Comparison of ENCODE assay signal across 16 cellular contexts in the genomic region with DNA sequence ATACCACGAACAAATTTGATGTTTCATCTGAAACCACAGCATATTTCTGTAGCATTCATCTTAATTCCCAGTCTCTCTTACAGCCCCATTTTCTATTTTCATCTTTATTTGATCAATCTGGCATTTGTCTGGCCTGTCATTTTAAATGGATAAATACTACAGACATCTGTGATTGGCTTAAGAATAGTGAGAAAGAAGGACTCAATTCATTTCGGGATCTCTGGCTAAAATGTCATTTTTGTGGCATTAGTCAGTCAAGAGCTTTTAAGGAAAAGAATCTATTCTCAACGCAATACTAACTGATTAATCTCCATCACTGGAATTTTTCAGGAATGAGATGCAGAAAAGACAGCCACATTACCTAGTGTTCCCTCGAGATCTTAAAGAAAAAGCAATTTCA.
DNase-seq lines count a peak whose midpoint lies in the region; ATAC-seq and TF ChIP-seq lines count a peak whose summit lies in the region.
"Had no signal": no experiment of that assay in that cellular context is flagged by ENCODE, and none has a peak within 500 bp of the region (broad histone marks: within the 10 kb centered on the region; RNA-seq: fewer than 3 reads in every experiment).

No MANE protein-coding gene starts in this region.

- H3K36me3 Mint-ChIP-seq in activated CD8-positive, alpha-beta T cell treated with anti-CD3 and anti-CD28 coated beads, Interleukin-2, amount 10 ng/mL, durations not matched to agents 7 days and 5 days (ENCODE audit: low read depth): no peaks in the 10 kb centered on the region
- H3K36me3 Mint-ChIP-seq: naive thymus-derived CD8-positive, alpha-beta T cell; T-cell had no signal

- H3K27ac Mint-ChIP-seq in activated CD8-positive, alpha-beta T cell treated with anti-CD3 and anti-CD28 coated beads, Interleukin-2, amount 10 ng/mL, durations not matched to agents 7 days and 5 days: no peak overlapping the region
- H3K27ac Mint-ChIP-seq: B cell; naive thymus-derived CD8-positive, alpha-beta T cell; T-cell had no signal

- no peaks in the 10 kb centered on the region for H3K9me3 Mint-ChIP-seq in activated CD8-positive, alpha-beta T cell treated with anti-CD3 and anti-CD28 coated beads, Interleukin-2, amount 10 ng/mL, durations not matched to agents 7 days and 5 days (ENCODE audit: insufficient read depth)
- H3K9me3 Mint-ChIP-seq: naive thymus-derived CD8-positive, alpha-beta T cell; T-cell had no signal

- H3K4me3 ChIP-seq in ACC112 (ENCODE audit: low read depth, low read length) (peak overlapping the region; percentile 37), astrocyte of the spinal cord (ENCODE audit: low read depth, low read length) (no peak overlapping the region)
- H3K4me3 ChIP-seq: tibial artery had no signal

- peaks cover 48% of the 10 kb centered on the region for H3K4me1 ChIP-seq in ACC112 (ENCODE audit: control insufficient read depth, insufficient read depth, low read length, unreplicated experiment)
- H3K4me1 ChIP-seq: tibial artery had no signal

- H3K4me3 Mint-ChIP-seq in activated CD8-positive, alpha-beta T cell treated with anti-CD3 and anti-CD28 coated beads, Interleukin-2, amount 10 ng/mL, durations not matched to agents 7 days and 5 days: no peak overlapping the region
- H3K4me3 Mint-ChIP-seq: B cell; naive thymus-derived CD8-positive, alpha-beta T cell; T-cell had no signal

- peak overlapping the region; percentile 55 for H2AFZ ChIP-seq in ACC112 (ENCODE audit: low read length, unreplicated experiment)

- no peaks in the 10 kb centered on the region for H3K27me3 Mint-ChIP-seq in activated CD8-positive, alpha-beta T cell treated with anti-CD3 and anti-CD28 coated beads, Interleukin-2, amount 10 ng/mL, durations not matched to agents 7 days and 5 days (ENCODE audit: low read depth)

- TF ChIP-seq CTCF in astrocyte of the spinal cord (IDR thresholded peaks at IDR 0.05; ENCODE audit: low read depth, low read length): no peak

- ATAC-seq in GM19397 (IDR thresholded peaks at IDR 0.05; ENCODE audit: unreplicated experiment): no peak
- ATAC-seq in activated CD8-positive, alpha-beta T cell treated with anti-CD3 and anti-CD28 coated beads, Interleukin-2, amount 10 ng/mL, durations not matched to agents 7 days and 5 days: no peak
- ATAC-seq: esophagus mucosa; naive thymus-derived CD8-positive, alpha-beta T cell; T-cell had no signal

- CTCF ChIA-PET in activated CD8-positive, alpha-beta T cell treated with anti-CD3 and anti-CD28 coated beads, Interleukin-2, amount 10 ng/mL, durations not matched to agents 7 days and 5 days (lab: Charles Lee): no interaction called here

- POLR2A ChIA-PET in activated CD8-positive, alpha-beta T cell treated with anti-CD3 and anti-CD28 coated beads, Interleukin-2, amount 10 ng/mL, durations not matched to agents 7 days and 5 days (lab: Charles Lee): no interaction called here

- H3K36me3 ChIP-seq in ACC112 (ENCODE audit: insufficient read depth, low read length): no peaks in the 10 kb centered on the region
- H3K36me3 ChIP-seq: tibial artery had no signal

- no peaks in the 10 kb centered on the region for H3K4me1 Mint-ChIP-seq in activated CD8-positive, alpha-beta T cell treated with anti-CD3 and anti-CD28 coated beads, Interleukin-2, amount 10 ng/mL, durations not matched to agents 7 days and 5 days (ENCODE audit: low read depth)
- H3K4me1 Mint-ChIP-seq: B cell; naive thymus-derived CD8-positive, alpha-beta T cell had no signal

- DNase-seq in HS-5 (ENCODE audit: low read depth) (peak; percentile 92), astrocyte of the spinal cord (ENCODE audit: low read depth, low spot score) (peak; percentile 82), kidney glomerular epithelial cell (lab: John Stamatoyannopoulos, UW) (peak; percentile 28), NCI-H2029 (lab: John Stamatoyannopoulos, UW) (no peak), HT-29 (ENCODE audit: low spot score) (no peak)
- DNase-seq in activated CD8-positive, alpha-beta T cell treated with anti-CD3 and anti-CD28 coated beads, Interleukin-2, amount 10 ng/mL, durations not matched to agents 7 days and 5 days: no peak
- DNase-seq: activated CD4-positive, alpha-beta T cell treated with anti-CD3 and anti-CD28 coated beads, Interleukin-2, amount 50 U/mL, for 48 hours; activated effector memory CD4-positive, alpha-beta T cell treated with anti-CD3 and anti-CD28 coated beads, Interleukin-2, amount 50 U/mL, for 16 hours; Karpas-422; naive thymus-derived CD8-positive, alpha-beta T cell; T-cell; tibial artery had no signal

- no peaks in the 10 kb centered on the region for H3K79me2 ChIP-seq in ACC112 (ENCODE audit: control insufficient read depth, insufficient read depth, low read length, unreplicated experiment)

- H3K27me3 ChIP-seq in ACC112 (ENCODE audit: insufficient read depth, low read length): no peaks in the 10 kb centered on the region
- H3K27me3 ChIP-seq: tibial artery had no signal

- in situ Hi-C loops in astrocyte of the spinal cord (cut with HindIII; ENCODE audit: low sequenced_read_pairs): no loop called here

- H3K27ac ChIP-seq in ACC112 (ENCODE audit: low read depth, low read length): peak overlapping the region; percentile 93
- H3K27ac ChIP-seq: tibial artery had no signal

Comparison
In these comparisons a context has a peak if more than half of its experiments do, and no peak if none do; other contexts are left out.
1. DNase-seq: peak in HS-5 (single experiment), astrocyte of the spinal cord (single experiment) and kidney glomerular epithelial cell (single experiment); none in NCI-H2029 (single experiment), HT-29 (single experiment) and activated CD8-positive, alpha-beta T cell treated with anti-CD3 and anti-CD28 coated beads, Interleukin-2, amount 10 ng/mL, durations not matched to agents 7 days and 5 days (single experiment).